Comparison of ENCODE assay signal across 1 cellular context in genomic region chr10:79171504-79171903, GRCh38.
TF ChIP-seq lines count a peak whose summit lies in the region.

No MANE protein-coding gene starts in this region.

TF ChIP-seq in HCT116, 20 proteins besides CTCF, POLR2A, EP300 and RAD21 (continued from another document):
- no peak for TF ChIP-seq REST (IDR thresholded peaks at IDR 0.05; ENCODE audit: low read depth)
- no peak for TF ChIP-seq ZNF274 (IDR thresholded peaks at IDR 0.05; ENCODE audit: low read depth, low read length)
- no peak for TF ChIP-seq JUND (IDR thresholded peaks at IDR 0.05)
- TF ChIP-seq MAX (IDR thresholded peaks at IDR 0.05): no peak
- TF ChIP-seq CBX3 (IDR thresholded peaks at IDR 0.05; ENCODE audit: low read depth): no peak
- no peak for TF ChIP-seq EGR1 (IDR thresholded peaks at IDR 0.05; ENCODE audit: low read depth)
- no peak for TF ChIP-seq EZH2 (IDR thresholded peaks at IDR 0.05)
- no peak for TF ChIP-seq FOSL1 (IDR thresholded peaks at IDR 0.05; ENCODE audit: low read depth)
- no peak for TF ChIP-seq ZBTB33 (IDR thresholded peaks at IDR 0.05; ENCODE audit: extremely low read depth, insufficient replicate concordance, low read length)
